Comparison of ENCODE assay signal across 7 cellular contexts in genomic region chr12:9364224-9365176, GRCh38.
DNase-seq lines count a peak whose midpoint lies in the region; ATAC-seq and TF ChIP-seq lines count a peak whose summit lies in the region.

No MANE protein-coding gene starts in this region.

- peak overlapping the region in 4 of 5 experiments; percentile 60 to 89 (median 84) for H3K27ac Mint-ChIP-seq in brain
- H3K27ac Mint-ChIP-seq in natural killer cell treated with Interleukin-12 subunit alpha and Interleukin-12 subunit beta and Interleukin-15 and Interleukin-18, amount 100 ng/mL, for 72 hours: peak overlapping the region; percentile 96

- peak; percentile 53 to 55 for DNase-seq in NOMO-1 (lab: John Stamatoyannopoulos, UW; ENCODE audit: unreplicated experiment in 2 of 2)
- DNase-seq in natural killer cell treated with Interleukin-12 subunit alpha and Interleukin-12 subunit beta and Interleukin-15 and Interleukin-18, amount 100 ng/mL, for 72 hours (ENCODE audit: low spot score): peak; percentile 86
- no peak for DNase-seq in substantia nigra (lab: John Stamatoyannopoulos, UW)
- DNase-seq in HT-29 (ENCODE audit: low spot score): no peak

- H3K4me1 Mint-ChIP-seq in brain: peaks cover 33% of the 10 kb centered on the region
- peaks cover 58 to 69% of the 10 kb centered on the region in 2 donors for H3K4me1 Mint-ChIP-seq in natural killer cell treated with Interleukin-12 subunit alpha and Interleukin-12 subunit beta and Interleukin-15 and Interleukin-18, amount 100 ng/mL, for 72 hours (ENCODE audit: low read depth in 2 of 2)

- peak overlapping the region in 1 of 5 experiments; percentile 7 for H3K4me3 Mint-ChIP-seq in brain
- peak overlapping the region; percentile 80 for H3K4me3 Mint-ChIP-seq in natural killer cell treated with Interleukin-12 subunit alpha and Interleukin-12 subunit beta and Interleukin-15 and Interleukin-18, amount 100 ng/mL, for 72 hours

- TF ChIP-seq CTCF in brain (conservative IDR thresholded peaks at IDR 0.05): no peak

- peaks cover 6% of the 10 kb centered on the region for H3K27me3 Mint-ChIP-seq in brain
- peaks cover 0 to 22% of the 10 kb centered on the region in 2 donors for H3K27me3 Mint-ChIP-seq in natural killer cell treated with Interleukin-12 subunit alpha and Interleukin-12 subunit beta and Interleukin-15 and Interleukin-18, amount 100 ng/mL, for 72 hours

- no peaks in the 10 kb centered on the region for H3K9me3 Mint-ChIP-seq in brain
- H3K9me3 Mint-ChIP-seq in natural killer cell treated with Interleukin-12 subunit alpha and Interleukin-12 subunit beta and Interleukin-15 and Interleukin-18, amount 100 ng/mL, for 72 hours: no peaks in the 10 kb centered on the region

- ATAC-seq in GM18861 (IDR thresholded peaks at IDR 0.05; ENCODE audit: unreplicated experiment): peak; percentile 89
- peak; percentile 84 for ATAC-seq in HG02623 (IDR thresholded peaks at IDR 0.05; ENCODE audit: unreplicated experiment)
- ATAC-seq in natural killer cell treated with Interleukin-12 subunit alpha and Interleukin-12 subunit beta and Interleukin-15 and Interleukin-18, amount 100 ng/mL, for 72 hours: peak; percentile 91 to 93

- no peak overlapping the region for H3K27ac ChIP-seq in substantia nigra (ENCODE audit: low read depth, low read length, poor library complexity, severe bottlenecking)

- no peaks in the 10 kb centered on the region for H3K36me3 Mint-ChIP-seq in brain
- H3K36me3 Mint-ChIP-seq in natural killer cell treated with Interleukin-12 subunit alpha and Interleukin-12 subunit beta and Interleukin-15 and Interleukin-18, amount 100 ng/mL, for 72 hours: no peaks in the 10 kb centered on the region

Comparison
In these comparisons a context has a peak if more than half of its experiments do, and no peak if none do; other contexts are left out.
1. DNase-seq: peak in NOMO-1 (2 of 2) and natural killer cell treated with Interleukin-12 subunit alpha and Interleukin-12 subunit beta and Interleukin-15 and Interleukin-18, amount 100 ng/mL, for 72 hours (single experiment); none in substantia nigra (0 of 49) and HT-29 (single experiment).
2. Peak in every context shown above with its lines, with median percentiles within 50 percentile points of each other: ATAC-seq.